In genomic region chr2:20594957-20595356, GRCh38 we compare ENCODE assay signal across 10 cellular contexts. TPM values are rescaled to one million over a fixed set of nuclear protein-coding genes. Genes with fewer than 3 reads are reported as not detected.
A peak's percentile ranks its signal among the peaks of the same experiment; 100 is the strongest.
DNase-seq lines count a peak whose midpoint lies in the region; ATAC-seq, FAIRE-seq and TF ChIP-seq lines count a peak whose summit lies in the region.
"Had no signal": no experiment of that assay in that cellular context is flagged by ENCODE, and none has a peak within 500 bp of the region (broad histone marks: within the 10 kb centered on the region; RNA-seq: fewer than 3 reads in every experiment).

No MANE protein-coding gene starts in this region.

- peak overlapping the region; percentile 94 for H3K4me2 ChIP-seq in GM12878 (ENCODE audit: control insufficient read depth, insufficient read depth)
- H3K4me2 ChIP-seq in SK-N-SH, result no peak overlapping the region

- TF ChIP-seq CTCF in GM12878 (IDR thresholded peaks at IDR 0.05 in 2 of 3, conservative IDR thresholded peaks at IDR 0.05 in 1 of 3; ENCODE audit: control insufficient read depth in 2 of 3, extremely low read depth in 1 of 3, insufficient read depth in 1 of 3, low read depth in 3 of 3, low read length in 3 of 3) (no peak), neural crest cell (conservative IDR thresholded peaks at IDR 0.05) (no peak), SK-N-SH (IDR thresholded peaks at IDR 0.05) (no peak)

- peak overlapping the region; percentile 62; the same call in 1 of the 2 replicates for H3K9ac ChIP-seq in GM12878 (ENCODE audit: control insufficient read depth, insufficient read depth, low read length)
- H3K9ac ChIP-seq in SK-N-SH, result no peak overlapping the region

- no peak overlapping the region for H3K27ac Mint-ChIP-seq in CD8-positive, alpha-beta memory T cell
- no peak overlapping the region for H3K27ac Mint-ChIP-seq in neural crest cell (ENCODE audit: unreplicated experiment)

- peak; percentile 0 for ATAC-seq in HG02610 (IDR thresholded peaks at IDR 0.05; ENCODE audit: unreplicated experiment)
- ATAC-seq in GM12878, result peak; percentile 1; the same call in 2 of the 3 replicates

- H3K27me3 Mint-ChIP-seq in CD8-positive, alpha-beta memory T cell, result peaks cover 0 to 2% of the 10 kb centered on the region in 2 donors
- no peaks in the 10 kb centered on the region for H3K27me3 Mint-ChIP-seq in neural crest cell (ENCODE audit: low read depth)

- H3K9me3 Mint-ChIP-seq in CD8-positive, alpha-beta memory T cell, result no peaks in the 10 kb centered on the region
- no peaks in the 10 kb centered on the region for H3K9me3 Mint-ChIP-seq in neural crest cell

- H4K20me1 ChIP-seq in GM12878 (ENCODE audit: control insufficient read depth, insufficient read depth) (no peaks in the 10 kb centered on the region), SK-N-SH (ENCODE audit: insufficient read depth) (no peaks in the 10 kb centered on the region)

- in situ Hi-C loops in GM12878 (cut with MboI), result no loop called here

- no peak for TF ChIP-seq RAD21 in GM12878 (IDR thresholded peaks at IDR 0.05; ENCODE audit: insufficient read depth, low read depth, low read length)
- no peak for TF ChIP-seq RAD21 in SK-N-SH (IDR thresholded peaks at IDR 0.05; ENCODE audit: low read length)

- intact Hi-C loops in GM12878 (cut with micrococcal nuclease; ENCODE audit: unreplicated experiment), result loop anchor here (1.0 to 5.0 kb wide), 3 partner anchors 16 to 148 kb away; partner anchors contain the start of gene RHOB

- SMC1A ChIA-PET in GM12878 (lab: Charles Lee; ENCODE audit: uncharacterized antibody, unreplicated experiment), result interaction anchor here (1.4 to 3.7 kb wide), 8 partner anchors 12 to 148 kb away, joined by 3 to 37 read pairs (median 12); partner anchors contain the start of gene RHOB

- H3K36me3 ChIP-seq in CD8-positive, alpha-beta memory T cell (ENCODE audit: insufficient read depth, low read length), result no peaks in the 10 kb centered on the region
- no peaks in the 10 kb centered on the region for H3K36me3 ChIP-seq in GM12878 (ENCODE audit: control insufficient read depth in 2 of 2, insufficient read depth in 2 of 2, low read length in 1 of 2)
- H3K36me3 ChIP-seq in SK-N-SH (replicated peaks in 1 of 2; ENCODE audit: control insufficient read depth in 1 of 2, insufficient read depth in 2 of 2, low read length in 1 of 2), result no peaks in the 10 kb centered on the region

- H3K4me1 ChIP-seq in CD8-positive, alpha-beta memory T cell (ENCODE audit: insufficient read depth, low read length), result no peaks in the 10 kb centered on the region
- peaks cover 38% of the 10 kb centered on the region for H3K4me1 ChIP-seq in GM12878 (ENCODE audit: control insufficient read depth, insufficient read depth, low read length)
- peaks cover 18 to 30% of the 10 kb centered on the region in 2 experiments; a peak in 2 of 4 replicates for H3K4me1 ChIP-seq in SK-N-SH (ENCODE audit: control insufficient read depth in 1 of 2, insufficient read depth in 2 of 2, low read depth in 1 of 2, low read length in 1 of 2)

- peak in 1 of 5 donors; percentile 3 for DNase-seq in CD8-positive, alpha-beta memory T cell
- no peak for DNase-seq in GM12878 (ENCODE audit: low read depth, low spot score)
- no peak for DNase-seq in neural crest cell (ENCODE audit: low read depth, low spot score)
- no peak for DNase-seq in DMS79 (lab: John Stamatoyannopoulos, UW)
- no peak for DNase-seq in SK-N-SH
- DNase-seq in NOMO-1 treated with dmso at 0.1 percent for 144 hours (lab: John Stamatoyannopoulos, UW; ENCODE audit: unreplicated experiment), result no peak
- no peak for DNase-seq in GM03348 (ENCODE audit: low spot score)
- DNase-seq: activated CD4-positive, alpha-beta T cell treated with anti-CD3 and anti-CD28 coated beads for 48 hours; NCI-H69 had no signal

- H2AFZ ChIP-seq in GM12878 (ENCODE audit: control insufficient read depth, low read depth, low read length), result peak overlapping the region; percentile 65
- H2AFZ ChIP-seq in SK-N-SH (ENCODE audit: low read depth), result no peak overlapping the region

- TSS peak; percentile 68 for BruUV-seq in GM12878 (replicated peaks; lab: Mats Ljungman, UMichigan)

- TF ChIP-seq EP300 in GM12878 (IDR thresholded peaks at IDR 0.05; ENCODE audit: borderline replicate concordance in 1 of 2, control insufficient read depth in 1 of 2, low read depth in 2 of 2, low read length in 2 of 2) (no peak), SK-N-SH (IDR thresholded peaks at IDR 0.05; ENCODE audit: borderline replicate concordance in 1 of 2, low read depth in 1 of 2, low read length in 1 of 2) (no peak)

- no peaks in the 10 kb centered on the region for H3F3A ChIP-seq in SK-N-SH (replicated peaks; ENCODE audit: insufficient read depth)

- no peak overlapping the region for H3K4me3 ChIP-seq in CD8-positive, alpha-beta memory T cell (ENCODE audit: low read length)
- H3K4me3 ChIP-seq in GM12878 (peak overlapping the region; percentile 25; the same call in 1 of the 2 replicates), SK-N-SH (ENCODE audit: low read depth in 2 of 2, low read length in 1 of 2) (no peak overlapping the region)

- 59% methylated on average over 8 of the region's 8 CpGs for WGBS in GM12878 (ENCODE audit: insufficient coverage, insufficient replicate concordance, low lambda C conversion rate, missing lambda C conversion rate)
- WGBS in SK-N-SH (ENCODE audit: low lambda C conversion rate), result 92% methylated on average over 8 of the region's 8 CpGs

- peaks cover 0 to 3% (median 0%) of the 10 kb centered on the region in 3 donors for H3K36me3 Mint-ChIP-seq in CD8-positive, alpha-beta memory T cell
- no peaks in the 10 kb centered on the region for H3K36me3 Mint-ChIP-seq in neural crest cell (ENCODE audit: low read depth)

- peak overlapping the region; percentile 35 for H3K27ac ChIP-seq in CD8-positive, alpha-beta memory T cell (ENCODE audit: low read depth, low read length)
- H3K27ac ChIP-seq in GM12878 (ENCODE audit: control insufficient read depth, insufficient read depth) (peak overlapping the region; percentile 79), SK-N-SH (ENCODE audit: low read depth in 2 of 2, low read length in 1 of 2) (no peak overlapping the region)

- TF ChIP-seq POLR2A in GM12878 (IDR thresholded peaks at IDR 0.05; ENCODE audit: low read depth, low read length), result no peak

- no peak for FAIRE-seq in GM12878 (lab: Jason Lieb, UNC)

- H3K79me2 ChIP-seq in GM12878 (ENCODE audit: control insufficient read depth, insufficient read depth, low read length) (no peaks in the 10 kb centered on the region), SK-N-SH (ENCODE audit: insufficient read depth) (no peaks in the 10 kb centered on the region)

- POLR2A ChIA-PET in CD8-positive, alpha-beta memory T cell (lab: Charles Lee), result no interaction called here
- POLR2A ChIA-PET in GM12878 (lab: Charles Lee) (interaction anchor here (1.5 to 3.1 kb wide), 2 partner anchors 13 to 17 kb away, joined by 3 to 22 read pairs; no protein-coding TSS in a partner anchor), SK-N-SH (lab: Yijun Ruan, JAX) (interaction anchor here (5.4 kb wide), 1 partner anchor 148 kb away, joined by 47 read pairs; the partner anchor contains the start of gene RHOB)

- no peak overlapping the region for H3K4me3 Mint-ChIP-seq in CD8-positive, alpha-beta memory T cell
- peak overlapping the region; percentile 35 for H3K4me3 Mint-ChIP-seq in neural crest cell

- CTCF ChIA-PET in CD8-positive, alpha-beta memory T cell (lab: Charles Lee), result no interaction called here
- CTCF ChIA-PET in GM12878 (lab: Yijun Ruan, JAX), result interaction anchor here (0.8 to 5.5 kb wide), 7 partner anchors 14 to 154 kb away, joined by 3 to 26 read pairs (median 8); partner anchors contain the start of gene HS1BP3
- CTCF ChIA-PET in SK-N-SH (lab: Yijun Ruan, JAX), result interaction anchor here (1.7 to 13.0 kb wide), 3 partner anchors 38 to 147 kb away, joined by 4 to 107 read pairs (median 9); partner anchors contain the start of gene RHOB

- peaks cover 4 to 11% (median 10%) of the 10 kb centered on the region in 3 donors for H3K4me1 Mint-ChIP-seq in CD8-positive, alpha-beta memory T cell
- H3K4me1 Mint-ChIP-seq in neural crest cell, result peaks cover 79% of the 10 kb centered on the region

- H3K9me3 ChIP-seq in CD8-positive, alpha-beta memory T cell (ENCODE audit: low read length), result no peaks in the 10 kb centered on the region
- H3K9me3 ChIP-seq in GM12878 (replicated peaks; ENCODE audit: control insufficient read depth, insufficient read depth, low read length) (no peaks in the 10 kb centered on the region; the same call in 2 of the 3 replicates), SK-N-SH (no peaks in the 10 kb centered on the region)

- H3K9me2 ChIP-seq in SK-N-SH, result no peaks in the 10 kb centered on the region

- no peaks in the 10 kb centered on the region for H3K27me3 ChIP-seq in CD8-positive, alpha-beta memory T cell (ENCODE audit: insufficient read depth, low read length, poor library complexity, severe bottlenecking)
- no peaks in the 10 kb centered on the region for H3K27me3 ChIP-seq in GM12878 (replicated peaks in 1 of 2; ENCODE audit: control insufficient read depth in 2 of 2, insufficient read depth in 2 of 2, low read length in 1 of 2)
- no peaks in the 10 kb centered on the region for H3K27me3 ChIP-seq in SK-N-SH (ENCODE audit: insufficient read depth)

- RAD21 ChIA-PET in GM12878 (lab: Charles Lee; ENCODE audit: unreplicated experiment), result interaction anchor here (2.0 to 3.9 kb wide), 7 partner anchors 16 to 148 kb away, joined by 7 to 28 read pairs (median 13); partner anchors contain the start of gene RHOB

TF ChIP-seq in SK-N-SH, 30 proteins besides CTCF, POLR2A, EP300 and RAD21 (continues in another document):
- no peak for TF ChIP-seq YY1 (IDR thresholded peaks at IDR 0.05; ENCODE audit: low read depth)

RNA-seq across cellular contexts. Expression of gene HS1BP3, which starts 55.9 kb away (rescaled TPM):
- total RNA-seq in CD8-positive, alpha-beta memory T cell, result 1 to 10 TPM; 9.3 to 9.5 TPM
- polyA plus RNA-seq in CD8-positive, alpha-beta memory T cell, result 19.4 TPM
- total RNA-seq in GM12878 (2013; cell fraction: nucleolus; rRNA removed), result 22.1 and 26.1 TPM in 2 replicates
- total RNA-seq in GM12878 (2014; rRNA removed), result 5.0 TPM in 2 replicates
- total RNA-seq in GM12878 (2014; rRNA removed; fragmentation: Illumina TruSeq; extraction: Trizol), result 3.5 and 3.6 TPM in 2 replicates
- total RNA-seq in GM12878 (2021), result 4.8 and 5.3 TPM in 2 replicates
- 1.8 TPM for polyA plus RNA-seq in GM12878 (2011; ENCODE audit: low read depth)
- 3.5 and 6.2 TPM in 2 replicates for polyA plus RNA-seq in GM12878 (2011; rRNA removed)
- 7.0 and 7.7 TPM in 2 replicates for polyA plus RNA-seq in GM12878 (2011; cell fraction: cytosol; rRNA removed)
- 18.3 and 19.8 TPM in 2 replicates for polyA plus RNA-seq in GM12878 (2011; cell fraction: nucleus; rRNA removed)
- 6.2 and 7.2 TPM in 2 replicates for polyA plus RNA-seq in GM12878 (2012)
- polyA plus RNA-seq in GM12878 (2014; fragmentation: Illumina TruSeq; extraction: Trizol), result 3.8 TPM in 2 replicates
- polyA plus RNA-seq in GM12878 (2014; fragmentation: Nextera tagmentation; extraction: Ambion mirVana), result under 1 TPM; 0.47 to 0.57 TPM
- 5.0 and 5.6 TPM in 2 replicates for polyA plus RNA-seq in GM12878 (2014; rRNA removed)
- polyA plus RNA-seq in GM12878 (2016; fragmentation: Nextera tagmentation; extraction: Ambion mirVana), result 1 to 10 TPM; 4.3 to 7.2 TPM
- polyA minus RNA-seq in GM12878 (2011; rRNA and poly(A)+ RNA removed), result 4.7 and 10.1 TPM in 2 replicates
- 2.2 and 3.1 TPM in 2 replicates for polyA minus RNA-seq in GM12878 (2011; cell fraction: cytosol; rRNA and poly(A)+ RNA removed)
- 12.8 and 18.7 TPM in 2 replicates for polyA minus RNA-seq in GM12878 (2011; cell fraction: nucleus; rRNA and poly(A)+ RNA removed)
- total RNA-seq in neural crest cell, result 19.4 and 19.6 TPM in 2 replicates
- polyA plus RNA-seq in SK-N-SH (2012; rRNA removed), result 18.7 and 20.1 TPM in 2 replicates
- polyA plus RNA-seq in SK-N-SH (2012; cell fraction: cytosol; rRNA removed), result 9.8 and 14.2 TPM in 2 replicates
- polyA plus RNA-seq in SK-N-SH (2012; cell fraction: nucleus; rRNA removed), result 47.9 and 49.4 TPM in 2 replicates

Comparison
In these comparisons a context has a peak if more than half of its experiments do, and no peak if none do; other contexts are left out.
1. H3K27ac ChIP-seq: peak in CD8-positive, alpha-beta memory T cell (single experiment) and GM12878 (single experiment); none in SK-N-SH (0 of 2).